In the genomic region with DNA sequence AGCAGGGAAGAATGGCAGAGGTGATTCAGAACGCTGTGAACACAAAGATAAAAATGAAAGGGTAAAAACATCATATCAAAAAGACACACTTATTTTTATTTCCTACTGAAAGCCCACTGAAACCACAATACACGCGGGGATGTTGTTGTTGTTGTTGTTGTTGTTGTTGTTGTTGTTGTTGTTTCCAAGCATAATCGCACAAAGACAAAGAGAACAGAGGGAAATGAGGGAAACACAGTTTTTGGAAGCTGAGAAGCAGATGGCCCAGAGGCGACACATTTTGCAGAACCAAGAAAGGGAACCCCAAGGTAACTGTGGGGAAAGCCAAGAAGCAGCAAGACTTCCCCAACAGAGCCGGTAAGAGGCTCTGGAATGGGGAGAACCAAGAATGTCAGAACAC, we compare ENCODE assay signal across 1 cellular context.
TF ChIP-seq lines count a peak whose summit lies in the region.

No MANE protein-coding gene starts in this region.

TF ChIP-seq in GM23338, 12 proteins besides CTCF, POLR2A, EP300 and RAD21 (continued from another document):
- TF ChIP-seq, protein P1, sequence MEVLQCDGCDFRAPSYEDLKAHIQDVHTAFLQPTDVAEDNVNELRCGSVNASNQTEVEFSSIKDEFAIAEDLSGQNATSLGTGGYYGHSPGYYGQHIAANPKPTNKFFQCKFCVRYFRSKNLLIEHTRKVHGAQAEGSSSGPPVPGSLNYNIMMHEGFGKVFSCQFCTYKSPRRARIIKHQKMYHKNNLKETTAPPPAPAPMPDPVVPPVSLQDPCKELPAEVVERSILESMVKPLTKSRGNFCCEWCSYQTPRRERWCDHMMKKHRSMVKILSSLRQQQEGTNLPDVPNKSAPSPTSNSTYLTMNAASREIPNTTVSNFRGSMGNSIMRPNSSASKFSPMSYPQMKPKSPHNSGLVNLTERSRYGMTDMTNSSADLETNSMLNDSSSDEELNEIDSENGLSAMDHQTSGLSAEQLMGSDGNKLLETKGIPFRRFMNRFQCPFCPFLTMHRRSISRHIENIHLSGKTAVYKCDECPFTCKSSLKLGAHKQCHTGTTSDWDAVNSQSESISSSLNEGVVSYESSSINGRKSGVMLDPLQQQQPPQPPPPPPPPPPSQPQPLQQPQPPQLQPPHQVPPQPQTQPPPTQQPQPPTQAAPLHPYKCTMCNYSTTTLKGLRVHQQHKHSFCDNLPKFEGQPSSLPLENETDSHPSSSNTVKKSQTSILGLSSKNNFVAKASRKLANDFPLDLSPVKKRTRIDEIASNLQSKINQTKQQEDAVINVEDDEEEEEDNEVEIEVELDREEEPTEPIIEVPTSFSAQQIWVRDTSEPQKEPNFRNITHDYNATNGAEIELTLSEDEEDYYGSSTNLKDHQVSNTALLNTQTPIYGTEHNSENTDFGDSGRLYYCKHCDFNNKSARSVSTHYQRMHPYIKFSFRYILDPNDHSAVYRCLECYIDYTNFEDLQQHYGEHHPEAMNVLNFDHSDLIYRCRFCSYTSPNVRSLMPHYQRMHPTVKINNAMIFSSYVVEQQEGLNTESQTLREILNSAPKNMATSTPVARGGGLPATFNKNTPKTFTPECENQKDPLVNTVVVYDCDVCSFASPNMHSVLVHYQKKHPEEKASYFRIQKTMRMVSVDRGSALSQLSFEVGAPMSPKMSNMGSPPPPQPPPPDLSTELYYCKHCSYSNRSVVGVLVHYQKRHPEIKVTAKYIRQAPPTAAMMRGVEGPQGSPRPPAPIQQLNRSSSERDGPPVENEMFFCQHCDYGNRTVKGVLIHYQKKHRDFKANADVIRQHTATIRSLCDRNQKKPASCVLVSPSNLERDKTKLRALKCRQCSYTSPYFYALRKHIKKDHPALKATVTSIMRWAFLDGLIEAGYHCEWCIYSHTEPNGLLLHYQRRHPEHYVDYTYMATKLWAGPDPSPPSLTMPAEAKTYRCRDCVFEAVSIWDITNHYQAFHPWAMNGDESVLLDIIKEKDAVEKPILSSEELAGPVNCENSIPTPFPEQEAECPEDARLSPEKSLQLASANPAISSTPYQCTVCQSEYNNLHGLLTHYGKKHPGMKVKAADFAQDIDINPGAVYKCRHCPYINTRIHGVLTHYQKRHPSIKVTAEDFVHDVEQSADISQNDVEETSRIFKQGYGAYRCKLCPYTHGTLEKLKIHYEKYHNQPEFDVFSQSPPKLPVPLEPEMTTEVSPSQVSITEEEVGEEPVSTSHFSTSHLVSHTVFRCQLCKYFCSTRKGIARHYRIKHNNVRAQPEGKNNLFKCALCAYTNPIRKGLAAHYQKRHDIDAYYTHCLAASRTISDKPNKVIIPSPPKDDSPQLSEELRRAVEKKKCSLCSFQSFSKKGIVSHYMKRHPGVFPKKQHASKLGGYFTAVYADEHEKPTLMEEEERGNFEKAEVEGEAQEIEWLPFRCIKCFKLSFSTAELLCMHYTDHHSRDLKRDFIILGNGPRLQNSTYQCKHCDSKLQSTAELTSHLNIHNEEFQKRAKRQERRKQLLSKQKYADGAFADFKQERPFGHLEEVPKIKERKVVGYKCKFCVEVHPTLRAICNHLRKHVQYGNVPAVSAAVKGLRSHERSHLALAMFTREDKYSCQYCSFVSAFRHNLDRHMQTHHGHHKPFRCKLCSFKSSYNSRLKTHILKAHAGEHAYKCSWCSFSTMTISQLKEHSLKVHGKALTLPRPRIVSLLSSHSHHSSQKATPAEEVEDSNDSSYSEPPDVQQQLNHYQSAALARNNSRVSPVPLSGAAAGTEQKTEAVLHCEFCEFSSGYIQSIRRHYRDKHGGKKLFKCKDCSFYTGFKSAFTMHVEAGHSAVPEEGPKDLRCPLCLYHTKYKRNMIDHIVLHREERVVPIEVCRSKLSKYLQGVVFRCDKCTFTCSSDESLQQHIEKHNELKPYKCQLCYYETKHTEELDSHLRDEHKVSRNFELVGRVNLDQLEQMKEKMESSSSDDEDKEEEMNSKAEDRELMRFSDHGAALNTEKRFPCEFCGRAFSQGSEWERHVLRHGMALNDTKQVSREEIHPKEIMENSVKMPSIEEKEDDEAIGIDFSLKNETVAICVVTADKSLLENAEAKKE (CRISPR knock-in tag; IDR thresholded peaks at IDR 0.05): no peak
- TF ChIP-seq EZH2 (IDR thresholded peaks at IDR 0.05; ENCODE audit: low read depth, unreplicated experiment) (no peak), JUNB (IDR thresholded peaks at IDR 0.05; ENCODE audit: unreplicated experiment) (no peak), ETS1 (IDR thresholded peaks at IDR 0.05) (no peak)
